Comparison of ENCODE assay signal across 1 cellular context in genomic region chr17:18231156-18231555, GRCh38.
TF ChIP-seq lines count a peak whose summit lies in the region.

No MANE protein-coding gene starts in this region.

TF ChIP-seq in IMR-90, 13 proteins besides CTCF, POLR2A, EP300 and RAD21:
- no peak for TF ChIP-seq ELK1 (IDR thresholded peaks at IDR 0.05; ENCODE audit: borderline replicate concordance, low read depth, low read length)
